ENCODE assay signal across 1 cellular context in the genomic region with DNA sequence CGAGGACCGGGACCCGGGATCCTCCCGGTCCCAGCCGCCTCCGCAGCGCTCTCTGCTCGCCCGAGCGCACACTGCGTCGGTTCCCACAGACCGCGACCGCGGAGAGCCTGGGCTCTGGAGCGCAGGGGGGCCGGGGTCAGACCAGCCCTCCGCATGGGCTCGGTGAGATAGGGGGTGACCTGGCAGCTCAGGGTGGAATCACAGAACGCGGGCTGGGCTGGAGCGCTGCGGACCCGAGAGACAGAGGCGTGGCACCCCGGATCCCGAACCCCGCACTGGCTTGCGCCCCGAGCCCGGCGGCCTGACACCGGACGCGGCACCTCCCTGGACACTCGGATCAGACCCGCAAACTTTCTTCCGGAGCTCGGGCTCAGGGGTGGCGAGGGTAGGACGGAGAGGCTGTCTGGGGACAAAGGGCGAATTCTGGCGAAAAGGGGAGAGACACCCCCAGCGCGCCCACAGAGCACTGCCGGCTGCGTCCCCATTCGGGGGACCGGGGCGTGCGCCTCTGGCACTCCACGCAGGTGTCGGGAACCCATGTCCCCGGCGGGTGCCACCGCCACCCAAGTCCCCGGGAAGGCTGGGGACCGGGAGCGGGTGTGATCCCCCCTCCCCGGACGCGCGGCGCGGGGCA.
TF ChIP-seq lines count a peak whose summit lies in the region.

No MANE protein-coding gene starts in this region.

TF ChIP-seq in HEK293T, 16 proteins besides CTCF, POLR2A, EP300 and RAD21:
- TF ChIP-seq SUZ12 (IDR thresholded peaks at IDR 0.05) (no peak), ELF4 (IDR thresholded peaks at IDR 0.05) (no peak), L3MBTL2 (conservative IDR thresholded peaks at IDR 0.05) (no peak), SP1 (IDR thresholded peaks at IDR 0.05) (no peak), BHLHE40 (IDR thresholded peaks at IDR 0.05; ENCODE audit: borderline replicate concordance) (no peak), FOXK2 (IDR thresholded peaks at IDR 0.05) (no peak), CTBP1 (IDR thresholded peaks at IDR 0.05; ENCODE audit: borderline replicate concordance) (no peak), TARDBP (IDR thresholded peaks at IDR 0.05) (no peak), FOXA1 (IDR thresholded peaks at IDR 0.05) (no peak), FOXM1 (IDR thresholded peaks at IDR 0.05; ENCODE audit: borderline replicate concordance) (no peak), ARNT (IDR thresholded peaks at IDR 0.05) (no peak)
- TF ChIP-seq, protein P1, sequence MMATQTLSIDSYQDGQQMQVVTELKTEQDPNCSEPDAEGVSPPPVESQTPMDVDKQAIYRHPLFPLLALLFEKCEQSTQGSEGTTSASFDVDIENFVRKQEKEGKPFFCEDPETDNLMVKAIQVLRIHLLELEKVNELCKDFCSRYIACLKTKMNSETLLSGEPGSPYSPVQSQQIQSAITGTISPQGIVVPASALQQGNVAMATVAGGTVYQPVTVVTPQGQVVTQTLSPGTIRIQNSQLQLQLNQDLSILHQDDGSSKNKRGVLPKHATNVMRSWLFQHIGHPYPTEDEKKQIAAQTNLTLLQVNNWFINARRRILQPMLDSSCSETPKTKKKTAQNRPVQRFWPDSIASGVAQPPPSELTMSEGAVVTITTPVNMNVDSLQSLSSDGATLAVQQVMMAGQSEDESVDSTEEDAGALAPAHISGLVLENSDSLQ (IDR thresholded peaks at IDR 0.05), result no peak
